10 cellular contexts compared by ENCODE assay signal in the genomic region with DNA sequence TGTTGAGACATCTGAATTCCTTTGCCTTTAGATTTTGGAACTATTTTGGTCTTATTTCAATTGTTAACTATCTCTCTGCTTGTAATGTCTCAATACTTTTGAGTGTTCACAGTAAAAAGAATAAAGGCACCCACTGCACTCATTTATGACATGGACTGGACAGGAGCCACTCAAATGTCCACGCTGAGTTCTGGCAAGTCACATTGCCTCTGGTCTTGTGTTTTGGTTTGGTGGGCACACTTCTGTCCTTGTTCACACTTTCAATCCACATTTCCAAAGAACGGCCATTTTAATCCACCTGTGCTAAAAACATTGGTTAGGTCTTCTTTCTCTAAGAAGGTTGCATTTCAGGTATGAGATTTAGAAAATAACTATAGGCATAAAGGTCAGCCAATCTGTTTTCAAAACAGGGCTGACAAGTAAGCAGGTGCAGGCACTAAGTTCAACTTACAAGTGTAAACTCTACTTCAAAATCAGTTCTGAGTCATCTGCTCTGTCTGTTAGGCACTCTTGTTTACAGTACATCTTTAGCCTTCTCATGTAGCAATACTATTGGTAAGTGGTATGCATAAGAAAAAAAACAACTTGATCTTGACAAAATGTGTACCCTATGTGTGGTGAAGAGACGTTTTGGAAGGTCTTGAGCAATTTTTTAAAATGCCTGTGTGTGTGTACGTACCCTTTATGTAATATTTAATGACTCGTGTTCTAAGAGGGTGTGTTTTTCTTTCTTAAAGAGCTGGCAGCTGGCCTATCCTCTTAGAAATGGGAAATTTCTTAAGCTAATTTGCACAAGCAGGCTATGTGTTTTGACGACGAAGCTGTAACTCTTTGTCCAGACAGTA. TPM values are rescaled to one million over a fixed set of nuclear protein-coding genes. Genes with fewer than 3 reads are reported as not detected.
DNase-seq lines count a peak whose midpoint lies in the region; ATAC-seq, FAIRE-seq and TF ChIP-seq lines count a peak whose summit lies in the region.
"Had no signal": no experiment of that assay in that cellular context is flagged by ENCODE, and none has a peak within 500 bp of the region (broad histone marks: within the 10 kb centered on the region; RNA-seq: fewer than 3 reads in every experiment).

No MANE protein-coding gene starts in this region.

- H3K79me2 ChIP-seq in endothelial cell of umbilical vein (ENCODE audit: control insufficient read depth, insufficient read depth, low read length): no peaks in the 10 kb centered on the region

- TF ChIP-seq CTCF in endothelial cell of umbilical vein (IDR thresholded peaks at IDR 0.05; ENCODE audit: extremely low read depth in 1 of 2, insufficient read depth in 1 of 2, low read depth in 1 of 2, low read length in 2 of 2) (no peak), prostate gland (IDR thresholded peaks at IDR 0.05) (no peak), GM13977 (IDR thresholded peaks at IDR 0.05; ENCODE audit: extremely low read depth, insufficient read depth, missing control alignments) (no peak)

- intact Hi-C loops in endothelial cell of umbilical vein (cut with micrococcal nuclease): no loop called here
- intact Hi-C loops in prostate gland (cut with DNase I): no loop called here

- H3K4me1 ChIP-seq in endothelial cell of umbilical vein (ENCODE audit: control insufficient read depth, extremely low read depth, insufficient read depth, low read length): no peaks in the 10 kb centered on the region
- H3K4me1 ChIP-seq in prostate gland (replicated peaks): peaks cover 5% of the 10 kb centered on the region

- no peak overlapping the region for H2AFZ ChIP-seq in endothelial cell of umbilical vein (ENCODE audit: low read depth, low read length)

- H3K4me3 ChIP-seq in endothelial cell of umbilical vein (replicated peaks in 1 of 3; ENCODE audit: insufficient read depth in 1 of 3, low read depth in 1 of 3, low read length in 3 of 3) (no peak overlapping the region), prostate gland (no peak overlapping the region)
- H3K4me3 ChIP-seq: GM12878 had no signal

- CTCF ChIA-PET in endothelial cell of umbilical vein (lab: Charles Lee): interaction anchor here (1.0 kb wide), 1 partner anchor 70 kb away, joined by 5 read pairs; no protein-coding TSS in a partner anchor

- ATAC-seq in HG03520 (IDR thresholded peaks at IDR 0.05; ENCODE audit: unreplicated experiment): no peak
- ATAC-seq: GM12878 had no signal

- no peaks in the 10 kb centered on the region for H3K9me1 ChIP-seq in endothelial cell of umbilical vein (replicated peaks; ENCODE audit: control insufficient read depth, extremely low read depth, insufficient read depth, low read length)

- H3K36me3 ChIP-seq in endothelial cell of umbilical vein (ENCODE audit: control insufficient read depth in 2 of 2, extremely low read depth in 1 of 2, insufficient read depth in 2 of 2, low read length in 2 of 2) (no peaks in the 10 kb centered on the region), prostate gland (no peaks in the 10 kb centered on the region)

- no peaks in the 10 kb centered on the region for H4K20me1 ChIP-seq in endothelial cell of umbilical vein (replicated peaks; ENCODE audit: control insufficient read depth, extremely low read depth, insufficient read depth, low read length)

- no peak overlapping the region for H3K9ac ChIP-seq in endothelial cell of umbilical vein (replicated peaks; ENCODE audit: extremely low read depth, insufficient read depth, low read length)

- dilution Hi-C loops in endothelial cell of umbilical vein (cut with MboI; ENCODE audit: extremely low pct_ligation_motif_present, low sequenced_read_pairs): no loop called here

- no peak overlapping the region for H3K27ac ChIP-seq in endothelial cell of umbilical vein (ENCODE audit: insufficient read depth, low read depth, low read length)
- H3K27ac ChIP-seq in prostate gland: peak overlapping the region; percentile 12 to 28

- H3K27me3 ChIP-seq in endothelial cell of umbilical vein (ENCODE audit: control insufficient read depth in 2 of 2, insufficient read depth in 2 of 2, low read length in 2 of 2) (no peaks in the 10 kb centered on the region), prostate gland (replicated peaks; ENCODE audit: insufficient read depth) (no peaks in the 10 kb centered on the region)

- TF ChIP-seq POLR2A in endothelial cell of umbilical vein (IDR thresholded peaks at IDR 0.05; ENCODE audit: low read depth, low read length) (no peak), prostate gland (IDR thresholded peaks at IDR 0.05) (no peak)

- DNase-seq in G401 (ENCODE audit: low spot score): peak; percentile 15
- peak; percentile 19 for DNase-seq in NCI-H226
- peak; percentile 77 for DNase-seq in endothelial cell of umbilical vein (ENCODE audit: low read depth, low spot score)
- DNase-seq in prostate gland (ENCODE audit: low spot score): peak; percentile 6
- DNase-seq in GM13977 (ENCODE audit: low spot score): no peak
- DNase-seq in epidermal melanocyte (ENCODE audit: insufficient read length, low spot score): no peak
- no peak for DNase-seq in foreskin melanocyte
- DNase-seq: activated naive CD4-positive, alpha-beta T cell treated with Interleukin-2 at 50 U/mL for 16 hours had no signal

- POLR2A ChIA-PET in endothelial cell of umbilical vein (lab: Charles Lee): interaction anchor here (1.5 kb wide), 1 partner anchor 32 kb away, joined by 4 read pairs; a partner anchor contains a TSS

- BruUV-seq in endothelial cell of umbilical vein (replicated peaks; lab: Mats Ljungman, UMichigan): no TSS peak

- in situ Hi-C loops in G401 (cut with HindIII; ENCODE audit: low sequenced_read_pairs) (no loop called here), GM13977 (cut with MboI; ENCODE audit: low pct_unique_long_range_greater_than_20kb, low sequenced_read_pairs, unreplicated experiment) (no loop called here)

- 18% methylated on average over 7 of the region's 7 CpGs for WGBS in prostate gland

- H3K9me3 ChIP-seq in endothelial cell of umbilical vein (replicated peaks; ENCODE audit: control insufficient read depth, insufficient read depth, low read length): no peaks in the 10 kb centered on the region
- H3K9me3 ChIP-seq in prostate gland: no peaks in the 10 kb centered on the region

- FAIRE-seq in endothelial cell of umbilical vein (lab: Jason Lieb, UNC): peak; percentile 31
- FAIRE-seq: GM12878 had no signal

- no peak overlapping the region for H3K4me2 ChIP-seq in endothelial cell of umbilical vein (ENCODE audit: insufficient read depth, low read length)

TF ChIP-seq in endothelial cell of umbilical vein, 7 proteins besides CTCF, POLR2A, EP300 and RAD21:
- TF ChIP-seq GATA2 (IDR thresholded peaks at IDR 0.05; ENCODE audit: insufficient read depth, insufficient read length, low read depth, low read length) (no peak), JUN (IDR thresholded peaks at IDR 0.05; ENCODE audit: borderline replicate concordance, insufficient read depth, insufficient read length, low read depth) (no peak), POLR2AphosphoS5 (IDR thresholded peaks at IDR 0.05; ENCODE audit: insufficient read depth, low read depth, low read length) (no peak), FOS (IDR thresholded peaks at IDR 0.05; ENCODE audit: borderline replicate concordance, insufficient read depth, low read length) (no peak), EZH2 (IDR thresholded peaks at IDR 0.05; ENCODE audit: borderline replicate concordance, low read depth, low read length, severe bottlenecking) (no peak), MYC (IDR thresholded peaks at IDR 0.05; ENCODE audit: low read depth, low read length) (no peak)
- TF ChIP-seq, protein P1, sequence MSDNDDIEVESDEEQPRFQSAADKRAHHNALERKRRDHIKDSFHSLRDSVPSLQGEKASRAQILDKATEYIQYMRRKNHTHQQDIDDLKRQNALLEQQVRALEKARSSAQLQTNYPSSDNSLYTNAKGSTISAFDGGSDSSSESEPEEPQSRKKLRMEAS (IDR thresholded peaks at IDR 0.05; ENCODE audit: insufficient read depth, insufficient read length): no peak

RNA-seq across cellular contexts. Expression of a gene that starts 31.5 kb away (rescaled TPM):
- total RNA-seq in G401 (2014; rRNA removed; shearing (Covaris generic)): 67.8 and 103 TPM in 2 replicates
- total RNA-seq in endothelial cell of umbilical vein (176 and 194 TPM in 2 replicates), prostate gland (100 to 1,000 TPM; 143 to 288 TPM)
- polyA plus RNA-seq in endothelial cell of umbilical vein: 57.8 and 63.7 TPM in 2 replicates
- 75.0 and 104 TPM in 2 replicates for polyA plus RNA-seq in endothelial cell of umbilical vein (2011; cell fraction: cytosol; rRNA removed)
- polyA plus RNA-seq in endothelial cell of umbilical vein (2011; cell fraction: nucleus; rRNA removed): 297 and 313 TPM in 2 replicates
- 154 and 193 TPM in 2 replicates for polyA plus RNA-seq in endothelial cell of umbilical vein (2012)
- polyA minus RNA-seq in endothelial cell of umbilical vein: 50.9 and 54.7 TPM in 2 replicates
- 28.7 TPM for polyA minus RNA-seq in endothelial cell of umbilical vein (2011; cell fraction: cytosol; rRNA and poly(A)+ RNA removed)
- polyA minus RNA-seq in endothelial cell of umbilical vein (2011; cell fraction: nucleus; rRNA and poly(A)+ RNA removed): 163 and 188 TPM in 2 replicates

Comparison
In these comparisons a context has a peak if more than half of its experiments do, and no peak if none do; other contexts are left out.
1. DNase-seq: peak in G401 (single experiment), NCI-H226 (single experiment), endothelial cell of umbilical vein (single experiment) and prostate gland (single experiment); none in GM13977 (single experiment), epidermal melanocyte (single experiment) and foreskin melanocyte (single experiment).